In the genomic region with DNA sequence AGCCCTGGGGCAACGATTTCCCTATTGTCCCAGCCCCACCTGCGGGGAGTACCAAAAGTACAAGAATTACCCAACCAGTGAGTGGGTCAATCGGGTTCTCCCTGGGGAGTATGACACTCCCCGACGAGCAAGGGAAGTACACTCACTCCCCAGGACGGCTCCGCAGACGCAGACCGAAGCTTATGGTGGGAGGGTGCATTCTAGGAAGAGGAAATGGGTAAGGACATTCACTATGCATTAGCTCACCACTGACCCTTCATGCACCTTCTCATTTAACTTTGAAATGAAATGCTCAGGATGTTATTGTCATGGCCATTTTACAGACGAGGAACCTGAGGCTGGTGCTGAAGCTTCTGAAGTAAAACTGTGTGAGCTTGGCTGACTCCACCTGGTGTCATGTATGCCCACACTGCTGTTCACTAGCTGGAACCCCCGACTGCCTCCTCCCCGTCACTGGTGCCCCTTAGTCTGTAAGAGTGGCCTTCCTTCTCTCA, we compare ENCODE assay signal across 9 cellular contexts. TPM values are rescaled to one million over a fixed set of nuclear protein-coding genes. Genes with fewer than 3 reads are reported as not detected.
DNase-seq lines count a peak whose midpoint lies in the region; ATAC-seq and TF ChIP-seq lines count a peak whose summit lies in the region.
"Had no signal": no experiment of that assay in that cellular context is flagged by ENCODE, and none has a peak within 500 bp of the region (broad histone marks: within the 10 kb centered on the region; RNA-seq: fewer than 3 reads in every experiment).

No MANE protein-coding gene starts in this region.

- H3K36me3 ChIP-seq in GM23338 (ENCODE audit: insufficient read depth), result no peaks in the 10 kb centered on the region
- H3K36me3 ChIP-seq in left ventricle myocardium inferior, result no peaks in the 10 kb centered on the region
- no peaks in the 10 kb centered on the region for H3K36me3 ChIP-seq in esophagus squamous epithelium

- no peaks in the 10 kb centered on the region for H3K9me3 Mint-ChIP-seq in GM23338
- H3K9me3 Mint-ChIP-seq: CD4-positive, CD25-positive, alpha-beta regulatory T cell had no signal

- POLR2A ChIA-PET in AG04449 (lab: Yijun Ruan, JAX), result interaction anchor here (0.9 kb wide), 1 partner anchor 47 kb away, joined by 5 read pairs; no protein-coding TSS in a partner anchor

- intact Hi-C loops in left ventricle myocardium inferior (cut with micrococcal nuclease) (no loop called here), esophagus squamous epithelium (cut with DNase I) (no loop called here)

- H3F3A ChIP-seq in GM23338 (replicated peaks; ENCODE audit: low read depth), result no peaks in the 10 kb centered on the region

- H2AFZ ChIP-seq in GM23338, result peak overlapping the region; percentile 97

- no peaks in the 10 kb centered on the region for H3K27me3 ChIP-seq in GM23338 (ENCODE audit: insufficient read depth)
- no peaks in the 10 kb centered on the region for H3K27me3 ChIP-seq in left ventricle myocardium inferior (ENCODE audit: low read depth)
- H3K27me3 ChIP-seq in esophagus squamous epithelium, result no peaks in the 10 kb centered on the region

- no peak overlapping the region for H3K4me3 Mint-ChIP-seq in GM23338
- H3K4me3 Mint-ChIP-seq: CD4-positive, CD25-positive, alpha-beta regulatory T cell had no signal

- peaks cover 31% of the 10 kb centered on the region for H3K4me1 ChIP-seq in GM23338 (ENCODE audit: insufficient read depth)
- H3K4me1 ChIP-seq in left ventricle myocardium inferior, result peaks cover 4% of the 10 kb centered on the region
- H3K4me1 ChIP-seq in esophagus squamous epithelium, result peaks cover 0 to 11% (median 8%) of the 10 kb centered on the region in 3 donors

- TF ChIP-seq POLR2A in esophagus squamous epithelium (IDR thresholded peaks at IDR 0.05), result no peak

- 0 out of 2 replicates have a peak overlapping the region, but pooled peaks have one; percentile 2 for H3K27ac Mint-ChIP-seq in GM23338
- H3K27ac Mint-ChIP-seq: CD4-positive, CD25-positive, alpha-beta regulatory T cell had no signal

- peaks cover 25% of the 10 kb centered on the region for H3K4me1 Mint-ChIP-seq in GM23338

- H3K36me3 Mint-ChIP-seq in GM23338 (ENCODE audit: low read depth), result no peaks in the 10 kb centered on the region; the same call in 2 of the 3 replicates
- H3K36me3 Mint-ChIP-seq: CD4-positive, CD25-positive, alpha-beta regulatory T cell had no signal

- no peaks in the 10 kb centered on the region for H3K79me2 ChIP-seq in GM23338 (replicated peaks; ENCODE audit: insufficient read depth)

- CTCF ChIA-PET in AG04449 (lab: Yijun Ruan, JAX), result interaction anchor here (0.9 to 1.2 kb wide), 3 partner anchors 11 to 91 kb away, joined by 3 read pairs; no protein-coding TSS in a partner anchor

- TF ChIP-seq CTCF in AG04449 (IDR thresholded peaks at IDR 0.05; ENCODE audit: insufficient read depth, low read length, missing control alignments), result no peak
- no peak for TF ChIP-seq CTCF in GM23338 (conservative IDR thresholded peaks at IDR 0.05; ENCODE audit: low read depth in 2 of 2)
- TF ChIP-seq CTCF in left ventricle myocardium inferior (IDR thresholded peaks at IDR 0.05; ENCODE audit: borderline replicate concordance), result no peak
- TF ChIP-seq CTCF in esophagus squamous epithelium (IDR thresholded peaks at IDR 0.05), result peak in 1 of 6 experiments; percentile 18

- no peaks in the 10 kb centered on the region for H3K9me2 ChIP-seq in GM23338 (ENCODE audit: insufficient read depth)

- peak overlapping the region; percentile 51 for H3K4me2 ChIP-seq in GM23338

- DNase-seq in AG04449 (ENCODE audit: low read depth, low spot score) (peak; percentile 79), GM23338 (ENCODE audit: low spot score) (peak; percentile 38), left ventricle myocardium inferior (peak; percentile 18), kidney glomerular epithelial cell (lab: John Stamatoyannopoulos, UW) (no peak), esophagus squamous epithelium (lab: John Stamatoyannopoulos, UW) (no peak)
- DNase-seq: CD4-positive, CD25-positive, alpha-beta regulatory T cell had no signal

- H3K9me3 ChIP-seq in left ventricle myocardium inferior (replicated peaks), result no peaks in the 10 kb centered on the region
- H3K9me3 ChIP-seq in esophagus squamous epithelium, result no peaks in the 10 kb centered on the region

- H3K4me3 ChIP-seq in AG04449 (ENCODE audit: low read depth, low read length), result no peak overlapping the region
- 0 out of 2 replicates have a peak overlapping the region, but pooled peaks have one; percentile 30 for H3K4me3 ChIP-seq in GM23338
- no peak overlapping the region for H3K4me3 ChIP-seq in left ventricle myocardium inferior
- no peak overlapping the region for H3K4me3 ChIP-seq in esophagus squamous epithelium

- H3K27ac ChIP-seq in GM23338 (ENCODE audit: low read depth) (0 out of 2 replicates have a peak overlapping the region, but pooled peaks have one; percentile 17), left ventricle myocardium inferior (replicated peaks) (no peak overlapping the region), esophagus squamous epithelium (peak overlapping the region in 1 of 4 donors; percentile 26)

- H3K27me3 Mint-ChIP-seq in GM23338 (ENCODE audit: insufficient read depth, low read depth, poor library complexity), result peaks cover 1% of the 10 kb centered on the region

- H4K20me1 ChIP-seq in GM23338 (replicated peaks; ENCODE audit: insufficient read depth), result no peaks in the 10 kb centered on the region

- 58 to 61% methylated on average over 4 to 12 of the region's 12 CpGs for WGBS in esophagus squamous epithelium, 2 donors

- ATAC-seq in GM23338 (peak; percentile 62), SK-N-SH treated with all-trans-retinoic acid at 6 μM for 48 hours (peak; percentile 51; the same call in 2 of the 3 replicates), HG02870 (IDR thresholded peaks at IDR 0.05; ENCODE audit: unreplicated experiment) (no peak), HG03469 (IDR thresholded peaks at IDR 0.05; ENCODE audit: unreplicated experiment) (no peak)

TF ChIP-seq in GM23338, 12 proteins besides CTCF, POLR2A, EP300 and RAD21:
- TF ChIP-seq POLR2AphosphoS5 (IDR thresholded peaks at IDR 0.05; ENCODE audit: low read depth) (no peak), CREB1 (CRISPR knock-in tag; IDR thresholded peaks at IDR 0.05; ENCODE audit: low read depth) (no peak), STAT1 (IDR thresholded peaks at IDR 0.05; ENCODE audit: unreplicated experiment) (no peak)

TF ChIP-seq in SK-N-SH treated with all-trans-retinoic acid at 6 μM for 48 hours, 23 proteins besides CTCF, POLR2A, EP300 and RAD21 (continues in another document):
- TF ChIP-seq, protein P1, sequence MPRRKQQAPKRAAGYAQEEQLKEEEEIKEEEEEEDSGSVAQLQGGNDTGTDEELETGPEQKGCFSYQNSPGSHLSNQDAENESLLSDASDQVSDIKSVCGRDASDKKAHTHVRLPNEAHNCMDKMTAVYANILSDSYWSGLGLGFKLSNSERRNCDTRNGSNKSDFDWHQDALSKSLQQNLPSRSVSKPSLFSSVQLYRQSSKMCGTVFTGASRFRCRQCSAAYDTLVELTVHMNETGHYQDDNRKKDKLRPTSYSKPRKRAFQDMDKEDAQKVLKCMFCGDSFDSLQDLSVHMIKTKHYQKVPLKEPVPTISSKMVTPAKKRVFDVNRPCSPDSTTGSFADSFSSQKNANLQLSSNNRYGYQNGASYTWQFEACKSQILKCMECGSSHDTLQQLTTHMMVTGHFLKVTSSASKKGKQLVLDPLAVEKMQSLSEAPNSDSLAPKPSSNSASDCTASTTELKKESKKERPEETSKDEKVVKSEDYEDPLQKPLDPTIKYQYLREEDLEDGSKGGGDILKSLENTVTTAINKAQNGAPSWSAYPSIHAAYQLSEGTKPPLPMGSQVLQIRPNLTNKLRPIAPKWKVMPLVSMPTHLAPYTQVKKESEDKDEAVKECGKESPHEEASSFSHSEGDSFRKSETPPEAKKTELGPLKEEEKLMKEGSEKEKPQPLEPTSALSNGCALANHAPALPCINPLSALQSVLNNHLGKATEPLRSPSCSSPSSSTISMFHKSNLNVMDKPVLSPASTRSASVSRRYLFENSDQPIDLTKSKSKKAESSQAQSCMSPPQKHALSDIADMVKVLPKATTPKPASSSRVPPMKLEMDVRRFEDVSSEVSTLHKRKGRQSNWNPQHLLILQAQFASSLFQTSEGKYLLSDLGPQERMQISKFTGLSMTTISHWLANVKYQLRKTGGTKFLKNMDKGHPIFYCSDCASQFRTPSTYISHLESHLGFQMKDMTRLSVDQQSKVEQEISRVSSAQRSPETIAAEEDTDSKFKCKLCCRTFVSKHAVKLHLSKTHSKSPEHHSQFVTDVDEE (CRISPR knock-in tag; IDR thresholded peaks at IDR 0.05), result no peak
- no peak for TF ChIP-seq ZFP30 (CRISPR knock-in tag; IDR thresholded peaks at IDR 0.05)
- no peak for TF ChIP-seq ZC3H10 (CRISPR knock-in tag; IDR thresholded peaks at IDR 0.05)
- TF ChIP-seq CSDC2 (CRISPR knock-in tag; IDR thresholded peaks at IDR 0.05), result no peak
- TF ChIP-seq ZNF565 (CRISPR knock-in tag; conservative IDR thresholded peaks at IDR 0.05; ENCODE audit: low read depth), result no peak
- no peak for TF ChIP-seq TCF4 (CRISPR knock-in tag; IDR thresholded peaks at IDR 0.05; ENCODE audit: borderline replicate concordance)
- no peak for TF ChIP-seq GLIS3 (CRISPR knock-in tag; IDR thresholded peaks at IDR 0.05)
- no peak for TF ChIP-seq OSR1 (CRISPR knock-in tag; IDR thresholded peaks at IDR 0.05)
- TF ChIP-seq SNAI2 (CRISPR knock-in tag; IDR thresholded peaks at IDR 0.05), result no peak
- no peak for TF ChIP-seq ISL1 (CRISPR knock-in tag; IDR thresholded peaks at IDR 0.05)
- no peak for TF ChIP-seq BACH2 (CRISPR knock-in tag; IDR thresholded peaks at IDR 0.05; ENCODE audit: borderline replicate concordance)

RNA-seq across cellular contexts. Expression of a gene that starts 45.8 kb away (rescaled TPM):
- total RNA-seq in GM23338 (2014; rRNA removed; shearing (Covaris generic)), result 196 and 237 TPM in 2 replicates
- 144 and 180 TPM in 2 replicates for polyA plus RNA-seq in GM23338 (2016; fragmentation: Nextera tagmentation; extraction: Ambion mirVana)
- total RNA-seq in left ventricle myocardium inferior (278 TPM), esophagus squamous epithelium (100 to 1,000 TPM; 174 to 267 (median 206) TPM)

RNA-seq across cellular contexts. Expression of a gene that starts 56.4 kb away (rescaled TPM):
- 39.7 and 47.3 TPM in 2 replicates for total RNA-seq in GM23338 (2014; rRNA removed; shearing (Covaris generic))
- 48.6 and 54.8 TPM in 2 replicates for polyA plus RNA-seq in GM23338 (2016; fragmentation: Nextera tagmentation; extraction: Ambion mirVana)
- total RNA-seq in left ventricle myocardium inferior (9.7 TPM), esophagus squamous epithelium (100 to 1,000 TPM in 1 of 4 donors, 10 to 100 TPM in 3; 62.2 to 181 (median 88.6) TPM)

Comparison
In these comparisons a context has a peak if more than half of its experiments do, and no peak if none do; other contexts are left out.
1. DNase-seq: peak in AG04449 (single experiment), GM23338 (single experiment) and left ventricle myocardium inferior (single experiment); none in kidney glomerular epithelial cell (single experiment) and esophagus squamous epithelium (single experiment).
2. ATAC-seq: peak in GM23338 (single experiment) and SK-N-SH treated with all-trans-retinoic acid at 6 μM for 48 hours (single experiment); none in HG02870 (single experiment) and HG03469 (single experiment).